Comparison of ENCODE assay signal across 10 cellular contexts in the genomic region with DNA sequence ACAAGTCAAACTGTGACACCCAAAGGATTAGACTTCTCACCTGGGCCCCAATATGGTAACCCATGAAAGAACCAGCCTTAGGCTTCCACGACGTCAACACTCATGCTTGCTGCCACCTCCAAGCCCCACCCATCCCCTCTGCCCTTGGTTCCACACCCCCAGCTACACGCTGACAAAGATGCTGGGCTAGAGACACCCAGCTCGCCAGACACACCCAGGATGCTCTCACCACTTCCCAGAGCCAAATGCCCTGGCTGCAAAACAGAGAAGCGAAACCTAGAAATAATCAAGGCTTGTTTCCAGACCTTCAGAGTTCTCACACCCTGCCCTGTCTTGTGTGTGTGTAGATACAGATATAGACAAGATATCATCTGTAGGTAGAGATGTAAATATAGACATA. TPM values are rescaled to one million over a fixed set of nuclear protein-coding genes. Genes with fewer than 3 reads are reported as not detected.
DNase-seq lines count a peak whose midpoint lies in the region; ATAC-seq lines count a peak whose summit lies in the region.
"Had no signal": no experiment of that assay in that cellular context is flagged by ENCODE, and none has a peak within 500 bp of the region (broad histone marks: within the 10 kb centered on the region; RNA-seq: fewer than 3 reads in every experiment).

No MANE protein-coding gene starts in this region.

- peaks cover 9 to 17% (median 9%) of the 10 kb centered on the region in 3 donors for H3K4me1 Mint-ChIP-seq in CD8-positive, alpha-beta memory T cell

- no peaks in the 10 kb centered on the region for H3K36me3 ChIP-seq in CD8-positive, alpha-beta memory T cell (ENCODE audit: insufficient read depth, low read length)

- DNase-seq in CD8-positive, alpha-beta memory T cell: peak; percentile 24 to 66 (median 34)
- peak; percentile 11 to 17 for DNase-seq in activated CD4-positive, alpha-beta T cell treated with anti-CD3 and anti-CD28 coated beads, Interleukin-2, amount 50 U/mL, for 4 hours
- peak; percentile 22 for DNase-seq in medulla oblongata (ENCODE audit: extremely low spot score)
- DNase-seq in occipital lobe (lab: John Stamatoyannopoulos, UW): no peak
- no peak for DNase-seq in foreskin melanocyte
- DNase-seq in Right ventricle myocardium superior: no peak
- DNase-seq: Kasumi-1, NCI-H2227 treated with DMSO at 0.1 percent for 48 hours had no signal

- H3K27ac ChIP-seq in CD8-positive, alpha-beta memory T cell (ENCODE audit: low read depth, low read length): peak overlapping the region; percentile 2

- ATAC-seq in HG03060 (IDR thresholded peaks at IDR 0.05; ENCODE audit: low read depth, unreplicated experiment) (peak; percentile 54), Right ventricle myocardium superior (ENCODE audit: poor library complexity) (no peak), HG03039 (IDR thresholded peaks at IDR 0.05; ENCODE audit: unreplicated experiment) (no peak)

- peak overlapping the region in 2 of 7 donors; percentile 23 to 52 for H3K4me3 Mint-ChIP-seq in CD8-positive, alpha-beta memory T cell

- H3K4me3 ChIP-seq in CD8-positive, alpha-beta memory T cell (ENCODE audit: low read length): no peak overlapping the region

- no peaks in the 10 kb centered on the region for H3K9me3 ChIP-seq in CD8-positive, alpha-beta memory T cell (ENCODE audit: low read length)

- no peaks in the 10 kb centered on the region for H3K27me3 ChIP-seq in CD8-positive, alpha-beta memory T cell (ENCODE audit: insufficient read depth, low read length, poor library complexity, severe bottlenecking)

- H3K27me3 Mint-ChIP-seq in CD8-positive, alpha-beta memory T cell: peaks cover 5 to 8% of the 10 kb centered on the region in 2 donors

- CTCF ChIA-PET in CD8-positive, alpha-beta memory T cell (lab: Charles Lee): no interaction called here

- intact Hi-C loops in Right ventricle myocardium superior (cut with DNase I): no loop called here

- peaks cover 0 to 1% (median 0%) of the 10 kb centered on the region in 5 donors for H3K9me3 Mint-ChIP-seq in CD8-positive, alpha-beta memory T cell

- peaks cover 0 to 5% (median 2%) of the 10 kb centered on the region in 3 donors for H3K36me3 Mint-ChIP-seq in CD8-positive, alpha-beta memory T cell

- peak overlapping the region; percentile 39 to 88 (median 75) for H3K27ac Mint-ChIP-seq in CD8-positive, alpha-beta memory T cell

- H3K4me1 ChIP-seq in CD8-positive, alpha-beta memory T cell (ENCODE audit: insufficient read depth, low read length): peaks cover 6% of the 10 kb centered on the region

- POLR2A ChIA-PET in CD8-positive, alpha-beta memory T cell (lab: Charles Lee): no interaction called here

RNA-seq across cellular contexts. Expression of a gene that starts 26.0 kb away (rescaled TPM):
- 1 to 10 TPM; 8.2 to 9.2 TPM for total RNA-seq in CD8-positive, alpha-beta memory T cell
- 1.2 TPM for polyA plus RNA-seq in CD8-positive, alpha-beta memory T cell
- total RNA-seq in occipital lobe (9.5 TPM), Right ventricle myocardium superior (44.8 TPM)

Comparison
In these comparisons a context has a peak if more than half of its experiments do, and no peak if none do; other contexts are left out.
1. DNase-seq: peak in CD8-positive, alpha-beta memory T cell (5 of 5), activated CD4-positive, alpha-beta T cell treated with anti-CD3 and anti-CD28 coated beads, Interleukin-2, amount 50 U/mL, for 4 hours (2 of 2) and medulla oblongata (single experiment); none in occipital lobe (single experiment), foreskin melanocyte (single experiment) and Right ventricle myocardium superior (single experiment).